Comparison of ENCODE assay signal across 24 cellular contexts in the genomic region with DNA sequence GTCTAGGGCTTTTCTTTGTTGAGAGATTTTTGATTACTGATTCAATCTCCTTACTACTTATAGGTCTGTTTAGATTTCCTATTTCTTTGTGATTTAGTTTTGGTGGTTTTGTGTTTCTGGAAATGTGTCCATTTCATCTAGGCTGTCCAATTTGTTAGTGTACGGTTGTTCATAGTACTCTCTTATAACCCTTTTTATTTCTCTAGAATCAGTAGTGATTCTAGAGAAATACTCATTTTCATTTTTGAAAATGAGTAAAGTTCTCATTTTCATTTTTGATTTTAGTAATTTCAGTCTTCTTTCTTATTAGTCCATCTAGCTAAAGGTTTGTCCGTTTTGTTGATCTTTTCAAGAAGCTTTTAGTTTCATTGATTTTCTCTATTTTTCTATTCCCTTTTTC.
DNase-seq lines count a peak whose midpoint lies in the region; ATAC-seq and FAIRE-seq lines count a peak whose summit lies in the region.
"Had no signal": no experiment of that assay in that cellular context is flagged by ENCODE, and none has a peak within 500 bp of the region (broad histone marks: within the 10 kb centered on the region; RNA-seq: fewer than 3 reads in every experiment).

No MANE protein-coding gene starts in this region.

- peak; percentile 72 for FAIRE-seq in GM19239 (lab: Jason Lieb, UNC)
- FAIRE-seq in colon (lab: Jason Lieb, UNC), result peak; percentile 68
- FAIRE-seq: K562 had no signal

- peak; percentile 47 for ATAC-seq in GM18508 (IDR thresholded peaks at IDR 0.05; ENCODE audit: insufficient read depth, unreplicated experiment)
- ATAC-seq in HG02852 (IDR thresholded peaks at IDR 0.05; ENCODE audit: unreplicated experiment), result peak; percentile 66
- no peak for ATAC-seq in GM19455 (IDR thresholded peaks at IDR 0.05; ENCODE audit: unreplicated experiment)
- ATAC-seq: K562, lower lobe of right lung, right lobe of liver had no signal

- in situ Hi-C loops in KBM-7 (cut with MboI; ENCODE audit: low pct_unique_long_range_greater_than_20kb, low sequenced_read_pairs), result no loop called here

- DNase-seq in GM19239 (ENCODE audit: insufficient read length, low spot score) (no peak), amygdala (lab: John Stamatoyannopoulos, UW) (no peak), KBM-7 (no peak), cerebellar nuclear complex (lab: John Stamatoyannopoulos, UW) (no peak)
- DNase-seq: activated naive CD8-positive, alpha-beta T cell treated with anti-CD3 and anti-CD28 coated beads, Interleukin-2, amount 10 ng/mL, durations not matched to agents 7 days and 5 days; C1 segment of cervical spinal cord; Caco-2; HFFc6; kidney glomerular epithelial cell; lower lobe of right lung; MM.1S; NCI-H1417 treated with DMSO at 0.1 percent for 48 hours; NCI-H2107; NCI-H446; right lobe of liver; stimulated activated CD4-positive, alpha-beta T cell treated with anti-CD3 and anti-CD28 coated beads, Interleukin-12 subunit alpha, Interleukin-12 subunit beta, amount 100 ng/mL, for 4 hours; stimulated activated CD4-positive, alpha-beta T cell treated with anti-CD3 and anti-CD28 coated beads, Interleukin-4, amount 100 ng/mL, for 24 hours; stomach; tibial artery had no signal
